In genomic region chr14:61334197-61334701, GRCh38 we compare ENCODE assay signal across 14 cellular contexts. TPM values are rescaled to one million over a fixed set of nuclear protein-coding genes. Genes with fewer than 3 reads are reported as not detected.
DNase-seq lines count a peak whose midpoint lies in the region; ATAC-seq and TF ChIP-seq lines count a peak whose summit lies in the region.
"Had no signal": no experiment of that assay in that cellular context is flagged by ENCODE, and none has a peak within 500 bp of the region (broad histone marks: within the 10 kb centered on the region; RNA-seq: fewer than 3 reads in every experiment).

No MANE protein-coding gene starts in this region.

- DNase-seq in stimulated activated CD4-positive, alpha-beta T cell treated with anti-CD3 and anti-CD28 coated beads, Interleukin-4, amount 100 ng/mL, for 24 hours = peak; percentile 44
- DNase-seq in stimulated activated CD4-positive, alpha-beta T cell treated with anti-CD3 and anti-CD28 coated beads, Interleukin-2, amount 100 ng/mL, for 24 hours = no peak
- DNase-seq in activated naive CD4-positive, alpha-beta T cell treated with anti-CD3 and anti-CD28 coated beads, Interleukin-2, amount 10 ng/mL, durations not matched to agents 7 days and 5 days = peak; percentile 50
- no peak for DNase-seq in vagina (ENCODE audit: extremely low spot score in 2 of 2)
- DNase-seq in NCI-H510A (lab: John Stamatoyannopoulos, UW) = no peak
- DNase-seq: activated B cell treated with CpG ODN at 0.5 μM for 24 hours, adrenal gland, foreskin keratinocyte, MG63, NCI-H2171 treated with DMSO at 0.1 percent for 48 hours, nephron progenitor cell had no signal

- peak overlapping the region; percentile 67 for H3K4me3 Mint-ChIP-seq in activated naive CD4-positive, alpha-beta T cell treated with anti-CD3 and anti-CD28 coated beads, Interleukin-2, amount 10 ng/mL, durations not matched to agents 7 days and 5 days
- H3K4me3 Mint-ChIP-seq: activated B cell treated with CpG ODN at 0.5 μM for 24 hours, nephron progenitor cell had no signal

- ATAC-seq in GM21619 (IDR thresholded peaks at IDR 0.05; ENCODE audit: unreplicated experiment) = no peak
- no peak for ATAC-seq in HG02852 (IDR thresholded peaks at IDR 0.05; ENCODE audit: unreplicated experiment)
- ATAC-seq: foreskin keratinocyte had no signal

- peaks cover 92% of the 10 kb centered on the region for H3K4me1 Mint-ChIP-seq in activated naive CD4-positive, alpha-beta T cell treated with anti-CD3 and anti-CD28 coated beads, Interleukin-2, amount 10 ng/mL, durations not matched to agents 7 days and 5 days

- H3K9me3 Mint-ChIP-seq in activated naive CD4-positive, alpha-beta T cell treated with anti-CD3 and anti-CD28 coated beads, Interleukin-2, amount 10 ng/mL, durations not matched to agents 7 days and 5 days = no peaks in the 10 kb centered on the region
- H3K9me3 Mint-ChIP-seq: activated B cell treated with CpG ODN at 0.5 μM for 24 hours, nephron progenitor cell had no signal

- CTCF ChIA-PET in activated naive CD4-positive, alpha-beta T cell treated with anti-CD3 and anti-CD28 coated beads, Interleukin-2, amount 10 ng/mL, durations not matched to agents 7 days and 5 days (lab: Charles Lee) = interaction anchor here (0.9 to 2.3 kb wide), 4 partner anchors 9 to 118 kb away, joined by 3 to 14 read pairs (median 6); partner anchors contain the start of gene PRKCH

- peak overlapping the region; percentile 93 for H3K27ac Mint-ChIP-seq in activated naive CD4-positive, alpha-beta T cell treated with anti-CD3 and anti-CD28 coated beads, Interleukin-2, amount 10 ng/mL, durations not matched to agents 7 days and 5 days
- H3K27ac Mint-ChIP-seq: activated B cell treated with CpG ODN at 0.5 μM for 24 hours, nephron progenitor cell had no signal

- no peak for TF ChIP-seq POLR2A in vagina (IDR thresholded peaks at IDR 0.05)

- H3K27me3 ChIP-seq in muscle layer of duodenum (ENCODE audit: low read depth, low read length) = no peaks in the 10 kb centered on the region
- H3K27me3 ChIP-seq in vagina = no peaks in the 10 kb centered on the region
- H3K27me3 ChIP-seq: adrenal gland, foreskin keratinocyte, MG63 had no signal

- no peaks in the 10 kb centered on the region for H3K4me1 ChIP-seq in muscle layer of duodenum (ENCODE audit: control insufficient read depth in 1 of 2, insufficient read depth in 2 of 2, low read length in 2 of 2)
- peaks cover 19% of the 10 kb centered on the region for H3K4me1 ChIP-seq in vagina
- H3K4me1 ChIP-seq: adrenal gland had no signal

- H3K27ac ChIP-seq in muscle layer of duodenum (ENCODE audit: low read length) (peak overlapping the region; percentile 25), vagina (peak overlapping the region; percentile 51)
- H3K27ac ChIP-seq: foreskin keratinocyte had no signal

- TF ChIP-seq CTCF in vagina (IDR thresholded peaks at IDR 0.05) = no peak

- no peaks in the 10 kb centered on the region for H3K27me3 Mint-ChIP-seq in activated naive CD4-positive, alpha-beta T cell treated with anti-CD3 and anti-CD28 coated beads, Interleukin-2, amount 10 ng/mL, durations not matched to agents 7 days and 5 days
- H3K27me3 Mint-ChIP-seq: activated B cell treated with CpG ODN at 0.5 μM for 24 hours had no signal

- no peak overlapping the region for H3K4me3 ChIP-seq in muscle layer of duodenum (ENCODE audit: low read depth in 1 of 2, low read length in 2 of 2)
- no peak overlapping the region for H3K4me3 ChIP-seq in vagina
- H3K4me3 ChIP-seq: adrenal gland, MG63 had no signal

- H3K9me3 ChIP-seq in muscle layer of duodenum (ENCODE audit: control insufficient read depth in 1 of 2, low read length in 2 of 2) = no peaks in the 10 kb centered on the region
- H3K9me3 ChIP-seq in vagina = no peaks in the 10 kb centered on the region
- H3K9me3 ChIP-seq: adrenal gland, MG63 had no signal

- no peaks in the 10 kb centered on the region for H3K36me3 ChIP-seq in muscle layer of duodenum (ENCODE audit: control insufficient read depth in 1 of 2, insufficient read depth in 2 of 2, low read length in 2 of 2)
- H3K36me3 ChIP-seq in vagina = no peaks in the 10 kb centered on the region
- H3K36me3 ChIP-seq: adrenal gland, MG63 had no signal

- H3K36me3 Mint-ChIP-seq in activated naive CD4-positive, alpha-beta T cell treated with anti-CD3 and anti-CD28 coated beads, Interleukin-2, amount 10 ng/mL, durations not matched to agents 7 days and 5 days = peaks cover 48% of the 10 kb centered on the region

- intact Hi-C loops in vagina (cut with DNase I) = no loop called here

RNA-seq across cellular contexts. Expression of gene PRKCH, which starts 12.9 kb away (rescaled TPM):
- 43.0 TPM for total RNA-seq in vagina

RNA-seq across cellular contexts. Expression of gene TMEM30B, which starts 53.1 kb away (rescaled TPM):
- 22.6 TPM for total RNA-seq in vagina
- total RNA-seq: activated B cell treated with CpG ODN at 0.5 μM for 24 hours had no signal

Comparison
In these comparisons a context has a peak if more than half of its experiments do, and no peak if none do; other contexts are left out.
1. DNase-seq: peak in stimulated activated CD4-positive, alpha-beta T cell treated with anti-CD3 and anti-CD28 coated beads, Interleukin-4, amount 100 ng/mL, for 24 hours (single experiment) and activated naive CD4-positive, alpha-beta T cell treated with anti-CD3 and anti-CD28 coated beads, Interleukin-2, amount 10 ng/mL, durations not matched to agents 7 days and 5 days (single experiment); none in stimulated activated CD4-positive, alpha-beta T cell treated with anti-CD3 and anti-CD28 coated beads, Interleukin-2, amount 100 ng/mL, for 24 hours (0 of 2), vagina (0 of 2) and NCI-H510A (single experiment).